ENCODE assay signal across 9 cellular contexts in genomic region chr9:113558632-113559502, GRCh38.
DNase-seq lines count a peak whose midpoint lies in the region; ATAC-seq, FAIRE-seq and TF ChIP-seq lines count a peak whose summit lies in the region.
"Had no signal": no experiment of that assay in that cellular context is flagged by ENCODE, and none has a peak within 500 bp of the region (broad histone marks: within the 10 kb centered on the region; RNA-seq: fewer than 3 reads in every experiment).

No MANE protein-coding gene starts in this region.

- H3K4me1 Mint-ChIP-seq in activated CD4-positive, alpha-beta memory T cell treated with anti-CD3 and anti-CD28 coated beads for 36 hours (ENCODE audit: low read depth): peaks cover 48% of the 10 kb centered on the region
- H3K4me1 Mint-ChIP-seq in T-helper 2 cell treated with Interferon-gamma antibody and Interleukin-4, amounts not matched to agents 5 μg/mL and 100 μg/mL, for 36 hours (ENCODE audit: low read depth): peaks cover 24% of the 10 kb centered on the region

- H3K4me1 ChIP-seq in IMR-90 (ENCODE audit: control insufficient read depth, insufficient read depth, low read length): peaks cover 22% of the 10 kb centered on the region
- H3K4me1 ChIP-seq in GM12878 (ENCODE audit: control insufficient read depth, insufficient read depth, low read length): no peaks in the 10 kb centered on the region; the same call in 1 of the 2 replicates
- H3K4me1 ChIP-seq in hepatocyte (ENCODE audit: insufficient read depth): peaks cover 13% of the 10 kb centered on the region
- H3K4me1 ChIP-seq in small intestine (ENCODE audit: control insufficient read depth in 2 of 2, insufficient read depth in 1 of 2, low read depth in 1 of 2, low read length in 1 of 2): peaks cover under 1 to 10% of the 10 kb centered on the region in 2 donors

- no peak overlapping the region for H3K27ac Mint-ChIP-seq in activated CD4-positive, alpha-beta memory T cell treated with anti-CD3 and anti-CD28 coated beads for 36 hours
- no peak overlapping the region for H3K27ac Mint-ChIP-seq in T-helper 2 cell treated with Interferon-gamma antibody and Interleukin-4, amounts not matched to agents 5 μg/mL and 100 μg/mL, for 36 hours

- POLR2A ChIA-PET in IMR-90 (lab: Charles Lee; ENCODE audit: unreplicated experiment) (interaction anchor here (0.6 kb wide), 1 partner anchor 95 kb away, joined by 4 read pairs; no protein-coding TSS in a partner anchor), GM12878 (lab: Charles Lee) (interaction anchor here (0.7 kb wide), 1 partner anchor 75 kb away, joined by 4 read pairs; no protein-coding TSS in a partner anchor)
- POLR2A ChIA-PET in activated CD4-positive, alpha-beta memory T cell treated with anti-CD3 and anti-CD28 coated beads for 36 hours (lab: Charles Lee): no interaction called here

- no peaks in the 10 kb centered on the region for H4K20me1 ChIP-seq in IMR-90 (ENCODE audit: insufficient read depth, low read length)
- peaks cover 3% of the 10 kb centered on the region; the same call in 1 of the 2 replicates for H4K20me1 ChIP-seq in GM12878 (ENCODE audit: control insufficient read depth, insufficient read depth)
- no peaks in the 10 kb centered on the region for H4K20me1 ChIP-seq in hepatocyte (ENCODE audit: insufficient read depth, poor library complexity, severe bottlenecking)

- CTCF ChIA-PET in IMR-90 (lab: Yijun Ruan, JAX): interaction anchor here (0.9 kb wide), 1 partner anchor 10 kb away, joined by 3 read pairs; no protein-coding TSS in a partner anchor
- CTCF ChIA-PET in GM12878 (lab: Yijun Ruan, JAX): interaction anchor here (1.0 to 1.7 kb wide), 5 partner anchors 8 to 47 kb away, joined by 3 to 4 read pairs (median 3); no protein-coding TSS in a partner anchor
- CTCF ChIA-PET in activated CD4-positive, alpha-beta memory T cell treated with anti-CD3 and anti-CD28 coated beads for 36 hours (lab: Charles Lee): interaction anchor here (0.6 to 0.9 kb wide), 2 partner anchors 20 to 97 kb away, joined by 3 to 5 read pairs; no protein-coding TSS in a partner anchor

- H2AK5ac ChIP-seq in IMR-90 (ENCODE audit: low read depth, low read length): peak overlapping the region; percentile 87

- BruUV-seq in IMR-90 (replicated peaks; lab: Mats Ljungman, UMichigan) (no TSS peak), GM12878 (replicated peaks; lab: Mats Ljungman, UMichigan) (TSS peak; percentile 30)

- H3K4me2 ChIP-seq in IMR-90 (ENCODE audit: low read depth, low read length): no peak overlapping the region; the same call in 1 of the 2 replicates
- no peak overlapping the region for H3K4me2 ChIP-seq in GM12878 (ENCODE audit: control insufficient read depth, insufficient read depth)
- no peak overlapping the region for H3K4me2 ChIP-seq in hepatocyte

- H3K14ac ChIP-seq in IMR-90 (replicated peaks; ENCODE audit: low read depth, low read length): peak overlapping the region; percentile 63

- TF ChIP-seq EP300 in GM12878 (IDR thresholded peaks at IDR 0.05; ENCODE audit: borderline replicate concordance in 1 of 2, control insufficient read depth in 1 of 2, low read depth in 2 of 2, low read length in 2 of 2): no peak

- H2AK9ac ChIP-seq in IMR-90 (replicated peaks; ENCODE audit: low read depth, low read length, poor library complexity): peak overlapping the region; percentile 55

- no peak overlapping the region for H3K56ac ChIP-seq in IMR-90 (ENCODE audit: extremely low read depth, insufficient read depth, low read length)

- H3K36me3 Mint-ChIP-seq in activated CD4-positive, alpha-beta memory T cell treated with anti-CD3 and anti-CD28 coated beads for 36 hours: no peaks in the 10 kb centered on the region
- no peaks in the 10 kb centered on the region for H3K36me3 Mint-ChIP-seq in T-helper 2 cell treated with Interferon-gamma antibody and Interleukin-4, amounts not matched to agents 5 μg/mL and 100 μg/mL, for 36 hours (ENCODE audit: low read depth)

- FAIRE-seq in GM12878 (lab: Jason Lieb, UNC) (no peak), small intestine (lab: Jason Lieb, UNC) (no peak)

- H2BK5ac ChIP-seq in IMR-90 (ENCODE audit: low read depth, low read length, poor library complexity, severe bottlenecking): peak overlapping the region; percentile 51

- intact Hi-C loops in IMR-90 (cut with micrococcal nuclease): no loop called here
- intact Hi-C loops in GM12878 (cut with micrococcal nuclease; ENCODE audit: unreplicated experiment): no loop called here
- intact Hi-C loops in activated CD4-positive, alpha-beta memory T cell treated with anti-CD3 and anti-CD28 coated beads for 36 hours (cut with micrococcal nuclease): no loop called here

- H2BK120ac ChIP-seq in IMR-90 (ENCODE audit: low read depth, low read length): peak overlapping the region; percentile 69

- H3K4me3 ChIP-seq in IMR-90 (ENCODE audit: insufficient read depth, low read depth, low read length): no peak overlapping the region
- H3K4me3 ChIP-seq in GM12878: no peak overlapping the region
- H3K4me3 ChIP-seq in hepatocyte: no peak overlapping the region
- no peak overlapping the region for H3K4me3 ChIP-seq in small intestine (ENCODE audit: low read depth in 1 of 2, low read length in 2 of 2)

- no peaks in the 10 kb centered on the region for H3K9me2 ChIP-seq in hepatocyte (replicated peaks; ENCODE audit: insufficient read depth)

- TF ChIP-seq CTCF in IMR-90 (conservative IDR thresholded peaks at IDR 0.05; ENCODE audit: low read depth, low read length): no peak
- TF ChIP-seq CTCF in GM12878 (IDR thresholded peaks at IDR 0.05 in 2 of 3, conservative IDR thresholded peaks at IDR 0.05 in 1 of 3; ENCODE audit: control insufficient read depth in 2 of 3, extremely low read depth in 1 of 3, insufficient read depth in 1 of 3, low read depth in 3 of 3, low read length in 3 of 3): no peak
- no peak for TF ChIP-seq CTCF in hepatocyte (IDR thresholded peaks at IDR 0.05; ENCODE audit: poor library complexity)

- H2BK15ac ChIP-seq in IMR-90 (ENCODE audit: low read depth, low read length): peak overlapping the region; percentile 31; the same call in 1 of the 3 replicates

- H3K9me3 Mint-ChIP-seq in activated CD4-positive, alpha-beta memory T cell treated with anti-CD3 and anti-CD28 coated beads for 36 hours: no peaks in the 10 kb centered on the region
- H3K9me3 Mint-ChIP-seq in T-helper 2 cell treated with Interferon-gamma antibody and Interleukin-4, amounts not matched to agents 5 μg/mL and 100 μg/mL, for 36 hours: no peaks in the 10 kb centered on the region

- peak overlapping the region; percentile 84 for H2AFZ ChIP-seq in IMR-90 (replicated peaks; ENCODE audit: low read length, poor library complexity)
- no peak overlapping the region for H2AFZ ChIP-seq in GM12878 (ENCODE audit: control insufficient read depth, low read depth, low read length)
- H2AFZ ChIP-seq in hepatocyte: no peak overlapping the region

- H3K23ac ChIP-seq in IMR-90 (ENCODE audit: low read depth, low read length): no peak overlapping the region; the same call in 1 of the 2 replicates

- peaks cover 0 to 8% of the 10 kb centered on the region in 2 experiments; a peak in 1 of 4 replicates for H3K79me1 ChIP-seq in IMR-90 (ENCODE audit: low read depth in 1 of 2, low read length in 2 of 2)

- 3% methylated on average over 5 of the region's 7 CpGs; no CpG with 5 or more reads in 1 of the 2 experiments for WGBS in IMR-90 (ENCODE audit: extremely low coverage in 2 of 2, insufficient read length in 1 of 2), 2 experiments
- 76% methylated on average over 7 of the region's 7 CpGs for WGBS in GM12878 (ENCODE audit: insufficient coverage, insufficient replicate concordance, low lambda C conversion rate, missing lambda C conversion rate)
- WGBS in hepatocyte (ENCODE audit: low lambda C conversion rate, missing lambda C conversion rate): 69% methylated on average over 7 of the region's 7 CpGs
- WGBS in small intestine, 3 donors: 34 to 41% (median 39%) methylated on average over 7 of the region's 7 CpGs

- H3K9me3 ChIP-seq in IMR-90 (ENCODE audit: control insufficient read depth, insufficient read depth, low read length): no peaks in the 10 kb centered on the region
- H3K9me3 ChIP-seq in GM12878 (replicated peaks; ENCODE audit: control insufficient read depth, insufficient read depth, low read length): no peaks in the 10 kb centered on the region
- no peaks in the 10 kb centered on the region for H3K9me3 ChIP-seq in hepatocyte (ENCODE audit: low read depth)
- no peaks in the 10 kb centered on the region for H3K9me3 ChIP-seq in small intestine (ENCODE audit: control insufficient read depth, low read depth)

- TF ChIP-seq RAD21 in IMR-90 (IDR thresholded peaks at IDR 0.05; ENCODE audit: low read length) (no peak), GM12878 (IDR thresholded peaks at IDR 0.05; ENCODE audit: insufficient read depth, low read depth, low read length) (no peak)

- H2BK20ac ChIP-seq in IMR-90 (ENCODE audit: low read depth, low read length): peak overlapping the region; percentile 50

- H3K27me3 Mint-ChIP-seq in activated CD4-positive, alpha-beta memory T cell treated with anti-CD3 and anti-CD28 coated beads for 36 hours: no peaks in the 10 kb centered on the region
- no peaks in the 10 kb centered on the region for H3K27me3 Mint-ChIP-seq in T-helper 2 cell treated with Interferon-gamma antibody and Interleukin-4, amounts not matched to agents 5 μg/mL and 100 μg/mL, for 36 hours (ENCODE audit: low read depth)

- H3K9me1 ChIP-seq in IMR-90 (ENCODE audit: insufficient read depth, low read length): peaks cover 29% of the 10 kb centered on the region

- dilution Hi-C loops in IMR-90 (cut with HindIII; ENCODE audit: low sequenced_read_pairs, unreplicated experiment): no loop called here

- H3K36me3 ChIP-seq in IMR-90 (ENCODE audit: control insufficient read depth, insufficient read depth, low read length): no peaks in the 10 kb centered on the region
- peaks cover 12% of the 10 kb centered on the region in 2 experiments; a peak in 3 of 4 replicates for H3K36me3 ChIP-seq in GM12878 (ENCODE audit: control insufficient read depth in 2 of 2, insufficient read depth in 2 of 2, low read length in 1 of 2)
- H3K36me3 ChIP-seq in hepatocyte (replicated peaks; ENCODE audit: insufficient read depth, low read depth): no peaks in the 10 kb centered on the region
- H3K36me3 ChIP-seq in small intestine (ENCODE audit: control insufficient read depth in 2 of 2, insufficient read depth in 2 of 2, low read length in 2 of 2): no peaks in the 10 kb centered on the region

- SMC1A ChIA-PET in GM12878 (lab: Charles Lee; ENCODE audit: uncharacterized antibody, unreplicated experiment): interaction anchor here (1.1 to 1.2 kb wide), 2 partner anchors 11 to 20 kb away, joined by 3 to 6 read pairs; no protein-coding TSS in a partner anchor

- no peaks in the 10 kb centered on the region for H3K27me3 ChIP-seq in IMR-90 (ENCODE audit: control insufficient read depth, insufficient read depth, low read length)
- H3K27me3 ChIP-seq in GM12878 (replicated peaks in 1 of 2; ENCODE audit: control insufficient read depth in 2 of 2, insufficient read depth in 2 of 2, low read length in 1 of 2): no peaks in the 10 kb centered on the region
- H3K27me3 ChIP-seq in hepatocyte: no peaks in the 10 kb centered on the region
- no peaks in the 10 kb centered on the region for H3K27me3 ChIP-seq in small intestine (ENCODE audit: control insufficient read depth in 2 of 2, insufficient read depth in 2 of 2, low read length in 2 of 2)

- no peak overlapping the region for H3K4me3 Mint-ChIP-seq in activated CD4-positive, alpha-beta memory T cell treated with anti-CD3 and anti-CD28 coated beads for 36 hours
- H3K4me3 Mint-ChIP-seq in T-helper 2 cell treated with Interferon-gamma antibody and Interleukin-4, amounts not matched to agents 5 μg/mL and 100 μg/mL, for 36 hours: no peak overlapping the region

- peak overlapping the region; percentile 61; the same call in 1 of the 2 replicates for H4K91ac ChIP-seq in IMR-90 (ENCODE audit: insufficient read depth, low read depth, low read length)

- no peak overlapping the region for H4K5ac ChIP-seq in IMR-90 (ENCODE audit: low read depth, low read length)

- DNase-seq in IMR-90 (peak; percentile 82), GM12878 (ENCODE audit: low read depth, low spot score) (no peak), hepatocyte (ENCODE audit: low spot score) (peak; percentile 65), small intestine (peak; percentile 55), NCI-H2227 (lab: John Stamatoyannopoulos, UW; ENCODE audit: unreplicated experiment) (no peak)
- DNase-seq in activated CD4-positive, alpha-beta memory T cell treated with anti-CD3 and anti-CD28 coated beads for 36 hours: no peak
- DNase-seq in T-helper 2 cell treated with Interferon-gamma antibody and Interleukin-4, amounts not matched to agents 5 μg/mL and 100 μg/mL, for 36 hours (ENCODE audit: low spot score): no peak
- DNase-seq: activated CD4-positive, alpha-beta T cell treated with anti-CD3 and anti-CD28 coated beads, Interleukin-2, amount 50 U/mL, for 4 hours had no signal

- peak; percentile 90 for ATAC-seq in IMR-90 (ENCODE audit: low read depth)
- no peak; the same call in 2 of the 3 replicates for ATAC-seq in GM12878
- no peak for ATAC-seq in HG02642 (IDR thresholded peaks at IDR 0.05; ENCODE audit: poor library complexity, unreplicated experiment)

- RAD21 ChIA-PET in GM12878 (lab: Charles Lee; ENCODE audit: unreplicated experiment): interaction anchor here (1.1 kb wide), 1 partner anchor 34 kb away, joined by 3 read pairs; no protein-coding TSS in a partner anchor

- TF ChIP-seq POLR2A in IMR-90 (IDR thresholded peaks at IDR 0.05; ENCODE audit: low read depth, low read length) (no peak), GM12878 (IDR thresholded peaks at IDR 0.05; ENCODE audit: low read depth, low read length) (no peak)

- H3K27ac ChIP-seq in IMR-90 (ENCODE audit: insufficient read depth, low read length): peak overlapping the region; percentile 5
- no peak overlapping the region for H3K27ac ChIP-seq in GM12878 (ENCODE audit: control insufficient read depth, insufficient read depth)
- peak overlapping the region; percentile 23 for H3K27ac ChIP-seq in hepatocyte
- peak overlapping the region in 1 of 2 donors; percentile 25 for H3K27ac ChIP-seq in small intestine (ENCODE audit: low read depth in 1 of 2, low read length in 1 of 2)

- in situ Hi-C loops in IMR-90 (cut with MboI; ENCODE audit: low sequenced_read_pairs): no loop called here
- in situ Hi-C loops in GM12878 (cut with MboI): no loop called here

- peak overlapping the region; percentile 16 for H3K18ac ChIP-seq in IMR-90 (ENCODE audit: low read depth, low read length)

- H3K9ac ChIP-seq in IMR-90 (ENCODE audit: low read depth, low read length) (no peak overlapping the region), GM12878 (ENCODE audit: control insufficient read depth, insufficient read depth, low read length) (no peak overlapping the region)

- H3K79me2 ChIP-seq in GM12878 (ENCODE audit: control insufficient read depth, insufficient read depth, low read length): no peaks in the 10 kb centered on the region; the same call in 1 of the 2 replicates
- no peaks in the 10 kb centered on the region for H3K79me2 ChIP-seq in hepatocyte

- peak overlapping the region in 1 of 2 experiments; percentile 34; a peak in 3 of 4 replicates for H4K8ac ChIP-seq in IMR-90 (ENCODE audit: low read depth in 2 of 2, low read length in 2 of 2)

- H3K4ac ChIP-seq in IMR-90 (ENCODE audit: low read depth, low read length): peak overlapping the region; percentile 71

Comparison
In these comparisons a context has a peak if more than half of its experiments do, and no peak if none do; other contexts are left out.
1. DNase-seq: peak in IMR-90 (single experiment), hepatocyte (single experiment) and small intestine (single experiment); none in GM12878 (single experiment), NCI-H2227 (single experiment), activated CD4-positive, alpha-beta memory T cell treated with anti-CD3 and anti-CD28 coated beads for 36 hours (single experiment) and T-helper 2 cell treated with Interferon-gamma antibody and Interleukin-4, amounts not matched to agents 5 μg/mL and 100 μg/mL, for 36 hours (single experiment).